Comparison of ENCODE assay signal across 1 cellular context in genomic region chr19:32337176-32337808, GRCh38.
TF ChIP-seq lines count a peak whose summit lies in the region.

No MANE protein-coding gene starts in this region.

TF ChIP-seq in H1, 55 proteins besides CTCF, POLR2A, EP300 and RAD21:
- no peak for TF ChIP-seq SIX5 (IDR thresholded peaks at IDR 0.05; ENCODE audit: low read depth, low read length)
- TF ChIP-seq SUZ12 (IDR thresholded peaks at IDR 0.05; ENCODE audit: low read length), result no peak
- TF ChIP-seq KDM5A (IDR thresholded peaks at IDR 0.05; ENCODE audit: low read length), result no peak
- no peak for TF ChIP-seq BRCA1 (IDR thresholded peaks at IDR 0.05; ENCODE audit: low read depth, low read length)
- TF ChIP-seq CEBPB (IDR thresholded peaks at IDR 0.05; ENCODE audit: low read depth, low read length), result no peak
- TF ChIP-seq CREB1 (IDR thresholded peaks at IDR 0.05), result no peak
- no peak for TF ChIP-seq RXRA (IDR thresholded peaks at IDR 0.05; ENCODE audit: insufficient read depth, low read depth, low read length)
- no peak for TF ChIP-seq USF2 (IDR thresholded peaks at IDR 0.05; ENCODE audit: low read length)
- TF ChIP-seq CHD1 (IDR thresholded peaks at IDR 0.05; ENCODE audit: low read depth, low read length), result no peak
- TF ChIP-seq CBX8 (IDR thresholded peaks at IDR 0.05; ENCODE audit: borderline replicate concordance, low read depth, low read length), result no peak
- TF ChIP-seq SP4 (IDR thresholded peaks at IDR 0.05; ENCODE audit: low read length), result no peak
- no peak for TF ChIP-seq SP2 (IDR thresholded peaks at IDR 0.05; ENCODE audit: low read length)
- no peak for TF ChIP-seq MAFK (IDR thresholded peaks at IDR 0.05; ENCODE audit: low read depth, low read length)
- TF ChIP-seq TEAD4 (IDR thresholded peaks at IDR 0.05; ENCODE audit: low read depth, low read length), result no peak
- no peak for TF ChIP-seq JUND (IDR thresholded peaks at IDR 0.05; ENCODE audit: low read length)
- TF ChIP-seq HDAC2 (IDR thresholded peaks at IDR 0.05; ENCODE audit: borderline replicate concordance in 1 of 2, low read depth in 2 of 2, low read length in 2 of 2), result no peak
- TF ChIP-seq SRF (IDR thresholded peaks at IDR 0.05; ENCODE audit: low read depth, low read length), result no peak
- no peak for TF ChIP-seq BCL11A (IDR thresholded peaks at IDR 0.05; ENCODE audit: low read depth in 2 of 2, low read length in 2 of 2)
- TF ChIP-seq CBX5 (IDR thresholded peaks at IDR 0.05; ENCODE audit: low read depth, low read length), result no peak
- no peak for TF ChIP-seq NRF1 (IDR thresholded peaks at IDR 0.05; ENCODE audit: low read depth, low read length)
